ENCODE assay signal across 2 cellular contexts in genomic region chr10:100346351-100346764, GRCh38.
TF ChIP-seq lines count a peak whose summit lies in the region.

No MANE protein-coding gene starts in this region.

TF ChIP-seq in A549, 52 proteins besides CTCF, POLR2A, EP300 and RAD21:
- TF ChIP-seq FOSL2 (IDR thresholded peaks at IDR 0.05) (no peak), FOSL2 (CRISPR knock-in tag; IDR thresholded peaks at IDR 0.05) (no peak), TFCP2L1 (CRISPR knock-in tag; IDR thresholded peaks at IDR 0.05) (no peak), RARB (CRISPR knock-in tag; IDR thresholded peaks at IDR 0.05) (no peak), NR3C1 (IDR thresholded peaks at IDR 0.05) (no peak), NPAS2 (CRISPR knock-in tag; IDR thresholded peaks at IDR 0.05; ENCODE audit: borderline replicate concordance) (no peak), FOXS1 (CRISPR knock-in tag; IDR thresholded peaks at IDR 0.05) (no peak), EHF (CRISPR knock-in tag; IDR thresholded peaks at IDR 0.05) (no peak), HOXB5 (CRISPR knock-in tag; IDR thresholded peaks at IDR 0.05) (0 out of 2 replicates have a peak, but pooled peaks have one; percentile 30), MYC (IDR thresholded peaks at IDR 0.05; ENCODE audit: borderline replicate concordance, low read length) (peak; percentile 55; the same call in 1 of the 2 replicates), ZNF302 (CRISPR knock-in tag; IDR thresholded peaks at IDR 0.05) (no peak), E2F6 (IDR thresholded peaks at IDR 0.05; ENCODE audit: borderline replicate concordance, low read depth) (no peak), NFE2L2 (conservative IDR thresholded peaks at IDR 0.05; ENCODE audit: low read length) (no peak), MAX (IDR thresholded peaks at IDR 0.05) (peak; percentile 91), GATA3 (IDR thresholded peaks at IDR 0.05; ENCODE audit: borderline replicate concordance) (no peak), HOXB13 (CRISPR knock-in tag; IDR thresholded peaks at IDR 0.05; ENCODE audit: low read depth) (no peak), REST (IDR thresholded peaks at IDR 0.05) (no peak), ZFP36 (IDR thresholded peaks at IDR 0.05; ENCODE audit: borderline replicate concordance, partially characterized antibody) (no peak), HEYL (CRISPR knock-in tag; IDR thresholded peaks at IDR 0.05) (no peak), JUN (IDR thresholded peaks at IDR 0.05) (no peak), HES2 (IDR thresholded peaks at IDR 0.05) (no peak), HDAC2 (IDR thresholded peaks at IDR 0.05) (no peak)
TF ChIP-seq in A549: peak in this region for 3.

TF ChIP-seq in H1, 55 proteins besides CTCF, POLR2A, EP300 and RAD21:
- TF ChIP-seq SUZ12 (IDR thresholded peaks at IDR 0.05; ENCODE audit: low read length) (no peak), NANOG (IDR thresholded peaks at IDR 0.05; ENCODE audit: insufficient read depth, low read depth, low read length, poor library complexity, severe bottlenecking) (no peak), CHD7 (IDR thresholded peaks at IDR 0.05; ENCODE audit: insufficient replicate concordance, low read length) (no peak), TCF12 (IDR thresholded peaks at IDR 0.05; ENCODE audit: low read depth, low read length) (no peak), BACH1 (IDR thresholded peaks at IDR 0.05; ENCODE audit: low read length) (peak; percentile 47; the same call in 1 of the 2 replicates), RXRA (IDR thresholded peaks at IDR 0.05; ENCODE audit: insufficient read depth, low read depth, low read length) (no peak), CEBPB (IDR thresholded peaks at IDR 0.05; ENCODE audit: low read depth, low read length) (no peak), EGR1 (IDR thresholded peaks at IDR 0.05; ENCODE audit: borderline replicate concordance, low read depth, low read length) (0 out of 2 replicates have a peak, but pooled peaks have one; percentile 4), FOSL1 (IDR thresholded peaks at IDR 0.05; ENCODE audit: insufficient read depth, low read depth, low read length) (no peak), CBX5 (IDR thresholded peaks at IDR 0.05; ENCODE audit: low read depth, low read length) (no peak), TBP (IDR thresholded peaks at IDR 0.05; ENCODE audit: low read depth, low read length) (no peak), POLR2AphosphoS5 (IDR thresholded peaks at IDR 0.05; ENCODE audit: low read depth, low read length) (peak; percentile 71), KDM4A (IDR thresholded peaks at IDR 0.05; ENCODE audit: low read depth, low read length, severe bottlenecking) (no peak), CTBP2 (IDR thresholded peaks at IDR 0.05; ENCODE audit: borderline replicate concordance, insufficient read depth, insufficient read length, low read length) (no peak), SP2 (IDR thresholded peaks at IDR 0.05; ENCODE audit: low read length) (no peak), PHF8 (conservative IDR thresholded peaks at IDR 0.05; ENCODE audit: low read depth, low read length) (0 out of 2 replicates have a peak, but pooled peaks have one; percentile 3), GTF2F1 (IDR thresholded peaks at IDR 0.05; ENCODE audit: borderline replicate concordance, low read depth, low read length) (no peak), TAF1 (IDR thresholded peaks at IDR 0.05; ENCODE audit: low read depth, low read length) (no peak), ATF3 (IDR thresholded peaks at IDR 0.05; ENCODE audit: insufficient read depth, low read depth, low read length) (no peak), MAX (IDR thresholded peaks at IDR 0.05) (peak; percentile 91), HDAC2 (IDR thresholded peaks at IDR 0.05; ENCODE audit: borderline replicate concordance in 1 of 2, low read depth in 2 of 2, low read length in 2 of 2) (0 out of 4 replicates have a peak, but pooled peaks of 1 of the 2 experiments have one; percentile 9), EZH2 (IDR thresholded peaks at IDR 0.05; ENCODE audit: low read depth, low read length, severe bottlenecking) (no peak), TAF7 (optimal IDR thresholded peaks at IDR 0.05; ENCODE audit: borderline replicate concordance, low read depth, low read length) (peak; percentile 35)
